30 cellular contexts compared by ENCODE assay signal in genomic region chr5:172374783-172375182, GRCh38.
"Had no signal": no experiment of that assay in that cellular context is flagged by ENCODE, and none has a peak within 500 bp of the region (broad histone marks: within the 10 kb centered on the region; RNA-seq: fewer than 3 reads in every experiment).

No MANE protein-coding gene starts in this region.

- ATAC-seq: activated CD4-positive, alpha-beta T cell treated with anti-CD3 and anti-CD28 coated beads for 36 hours; activated CD8-positive, alpha-beta memory T cell treated with anti-CD3 and anti-CD28 coated beads, Interleukin-2, amount 10 ng/mL, durations not matched to agents 7 days and 5 days; activated CD8-positive, alpha-beta T cell treated with anti-CD3 and anti-CD28 coated beads, Interleukin-2, amount 10 ng/mL, durations not matched to agents 7 days and 5 days; activated naive CD8-positive, alpha-beta T cell treated with anti-CD3 and anti-CD28 coated beads, Interleukin-2, amount 50 U/mL, for 24 hours had no signal

- H3K4me1 ChIP-seq: ascending aorta had no signal

- FAIRE-seq: bronchial epithelial cell, TTC549 had no signal

- H3K36me3 ChIP-seq: cardiac muscle cell had no signal

- H3K27ac ChIP-seq: ascending aorta, cardiac muscle cell, VCaP had no signal

- H3K4me3 ChIP-seq: ascending aorta, cardiac muscle cell had no signal

- DNase-seq: activated B cell treated with CpG ODN at 0.5 μM for 24 hours; activated CD4-positive, alpha-beta memory T cell treated with anti-CD3 and anti-CD28 coated beads, Interleukin-2, amount 10 ng/mL, durations not matched to agents 7 days and 5 days; activated CD4-positive, alpha-beta T cell treated with anti-CD3 and anti-CD28 coated beads for 1 hour; activated CD4-positive, alpha-beta T cell treated with anti-CD3 and anti-CD28 coated beads for 36 hours; activated CD4-positive, alpha-beta T cell treated with anti-CD3 and anti-CD28 coated beads for 48 hours; activated CD4-positive, alpha-beta T cell treated with anti-CD3 and anti-CD28 coated beads, Interleukin-2, amount 10 ng/mL, durations not matched to agents 7 days and 5 days; activated CD4-positive, alpha-beta T cell treated with anti-CD3 and anti-CD28 coated beads, Interleukin-2, amount 50 U/mL, for 48 hours; activated CD8-positive, alpha-beta memory T cell treated with anti-CD3 and anti-CD28 coated beads for 24 hours; activated CD8-positive, alpha-beta memory T cell treated with anti-CD3 and anti-CD28 coated beads, Interleukin-2, amount 10 ng/mL, durations not matched to agents 7 days and 5 days; activated CD8-positive, alpha-beta memory T cell treated with anti-CD3 and anti-CD28 coated beads, Interleukin-2, amount 50 U/mL, for 48 hours; activated CD8-positive, alpha-beta T cell treated with anti-CD3 and anti-CD28 coated beads, Interleukin-2, amount 10 ng/mL, durations not matched to agents 7 days and 5 days; activated effector memory CD4-positive, alpha-beta T cell treated with Interleukin-2 at 50 U/mL for 16 hours; activated gamma-delta T cell; activated naive CD4-positive, alpha-beta T cell treated with anti-CD3 and anti-CD28 coated beads, Interleukin-2, amount 10 ng/mL, durations not matched to agents 7 days and 5 days; activated naive CD4-positive, alpha-beta T cell treated with Interleukin-2 at 50 U/mL for 16 hours; activated naive CD8-positive, alpha-beta T cell treated with anti-CD3 and anti-CD28 coated beads, Interleukin-2, amount 10 ng/mL, durations not matched to agents 7 days and 5 days; activated naive CD8-positive, alpha-beta T cell treated with anti-CD3 and anti-CD28 coated beads, Interleukin-2, amount 50 U/mL, for 24 hours; activated T-cell treated with anti-CD3 and anti-CD28 coated beads, Interleukin-2, amount 50 U/mL, for 24 hours; activated T-cell treated with anti-CD3 and anti-CD28 coated beads, Interleukin-2, amount 50 U/mL, for 48 hours; amygdala; anterior cingulate cortex; caudate nucleus; cerebellar nuclear complex; T-helper 2 cell; T-helper 9 cell had no signal
